17 cellular contexts compared by ENCODE assay signal in genomic region chr1:7695181-7696117, GRCh38.
"Had no signal": no experiment of that assay in that cellular context is flagged by ENCODE, and none has a peak within 500 bp of the region (broad histone marks: within the 10 kb centered on the region; RNA-seq: fewer than 3 reads in every experiment).

No MANE protein-coding gene starts in this region.

- H3K4me3 Mint-ChIP-seq: endodermal cell; naive thymus-derived CD4-positive, alpha-beta T cell; type B pancreatic cell had no signal

- H3K36me3 Mint-ChIP-seq: type B pancreatic cell had no signal

- DNase-seq: effector CD4-positive, alpha-beta T cell; endodermal cell; foreskin melanocyte; heart left ventricle; kidney glomerular epithelial cell; mammary epithelial cell; naive thymus-derived CD4-positive, alpha-beta T cell; psoas muscle; small intestine; stimulated activated CD4-positive, alpha-beta T cell treated with anti-CD3 and anti-CD28 coated beads, Interleukin-2, amount 100 ng/mL, for 48 hours; stimulated activated naive CD4-positive, alpha-beta T cell treated with Interleukin-2 at 50 U/mL for 16 hours; thyroid gland had no signal

- H3K9ac ChIP-seq: parathyroid adenoma had no signal

- H3K27ac ChIP-seq: coronary artery, heart left ventricle, parathyroid adenoma, psoas muscle, right atrium auricular region, suprapubic skin, thyroid gland had no signal

- H3K27me3 ChIP-seq: heart left ventricle, right atrium auricular region, thyroid gland had no signal

- H3K4me3 ChIP-seq: coronary artery, heart left ventricle, psoas muscle, right atrium auricular region, suprapubic skin, thyroid gland had no signal

- H3K79me2 ChIP-seq: parathyroid adenoma had no signal

- H3K9me3 ChIP-seq: heart left ventricle, psoas muscle, right atrium auricular region, suprapubic skin, thyroid gland had no signal

- ATAC-seq: naive thymus-derived CD4-positive, alpha-beta T cell; psoas muscle had no signal

- H3K27ac Mint-ChIP-seq: endodermal cell; naive thymus-derived CD4-positive, alpha-beta T cell; type B pancreatic cell had no signal

- H2AFZ ChIP-seq: parathyroid adenoma had no signal

- H3K36me3 ChIP-seq: heart left ventricle, right atrium auricular region, suprapubic skin, thyroid gland had no signal

- H3K4me1 Mint-ChIP-seq: endodermal cell had no signal

- H3K4me1 ChIP-seq: parathyroid adenoma, psoas muscle, right atrium auricular region, suprapubic skin, thyroid gland had no signal
